16 cellular contexts compared by ENCODE assay signal in genomic region chr12:93592641-93593396, GRCh38. TPM values are rescaled to one million over a fixed set of nuclear protein-coding genes. Genes with fewer than 3 reads are reported as not detected.
DNase-seq lines count a peak whose midpoint lies in the region; ATAC-seq, FAIRE-seq and TF ChIP-seq lines count a peak whose summit lies in the region.
"Had no signal": no experiment of that assay in that cellular context is flagged by ENCODE, and none has a peak within 500 bp of the region (broad histone marks: within the 10 kb centered on the region; RNA-seq: fewer than 3 reads in every experiment).

No MANE protein-coding gene starts in this region.

- H3K4me3 ChIP-seq in esophagus muscularis mucosa = no peak overlapping the region
- H3K4me3 ChIP-seq in rectal smooth muscle tissue (ENCODE audit: low read length) = no peak overlapping the region
- H3K4me3 ChIP-seq: cardiac muscle cell had no signal

- H3K9ac ChIP-seq in rectal smooth muscle tissue (ENCODE audit: low read length) = no peak overlapping the region

- peak overlapping the region; percentile 57 to 81 (median 74) for H3K27ac ChIP-seq in esophagus muscularis mucosa (replicated peaks in 1 of 4)
- peak overlapping the region; percentile 78 for H3K27ac ChIP-seq in rectal smooth muscle tissue (ENCODE audit: low read depth, low read length)
- H3K27ac ChIP-seq: C4-2B, cardiac muscle cell had no signal

- WGBS in esophagus muscularis mucosa = 86% methylated on average over 6 of the region's 6 CpGs

- DNase-seq in GM12892 (ENCODE audit: insufficient read length) (no peak), NCI-H2227 (lab: John Stamatoyannopoulos, UW; ENCODE audit: unreplicated experiment) (peak; percentile 56), esophagus muscularis mucosa (ENCODE audit: extremely low spot score) (no peak), GF-D8 (lab: John Stamatoyannopoulos, UW) (no peak), urothelium cell line (ENCODE audit: low spot score) (no peak), SKM-1 (lab: John Stamatoyannopoulos, UW; ENCODE audit: unreplicated experiment) (no peak)
- DNase-seq: activated CD4-positive, alpha-beta T cell treated with anti-CD3 and anti-CD28 coated beads, Interleukin-2, amount 10 ng/mL, durations not matched to agents 24 days and 14 days; activated effector memory CD4-positive, alpha-beta T cell treated with anti-CD3 and anti-CD28 coated beads, Interleukin-2, amount 50 U/mL, for 16 hours; mesenchymal stem cell; NCI-H1930; stimulated activated naive CD8-positive, alpha-beta T cell treated with anti-CD3 and anti-CD28 coated beads, Interleukin-15, amount 100 ng/mL, for 72 hours had no signal

- intact Hi-C loops in esophagus muscularis mucosa (cut with DNase I) = no loop called here

- H3K27me3 ChIP-seq in esophagus muscularis mucosa (no peaks in the 10 kb centered on the region), rectal smooth muscle tissue (ENCODE audit: control insufficient read depth, insufficient read depth, low read length) (no peaks in the 10 kb centered on the region)

- FAIRE-seq in GM12892 (lab: Jason Lieb, UNC) = peak; percentile 51
- FAIRE-seq in urothelium cell line (lab: Jason Lieb, UNC) = no peak
- FAIRE-seq: G401.6 had no signal

- TF ChIP-seq POLR2A in GM12892 (IDR thresholded peaks at IDR 0.05; ENCODE audit: low read depth, low read length) = no peak
- no peak for TF ChIP-seq POLR2A in esophagus muscularis mucosa (IDR thresholded peaks at IDR 0.05; ENCODE audit: low read depth)

- H3K9me3 ChIP-seq in esophagus muscularis mucosa = no peaks in the 10 kb centered on the region

- H3K4me1 ChIP-seq in esophagus muscularis mucosa = peaks cover 0 to 19% (median 9%) of the 10 kb centered on the region in 4 donors
- H3K4me1 ChIP-seq in rectal smooth muscle tissue (ENCODE audit: control insufficient read depth, insufficient read depth, low read length) = peaks cover 2% of the 10 kb centered on the region

- H3K36me3 ChIP-seq in esophagus muscularis mucosa = no peaks in the 10 kb centered on the region
- no peaks in the 10 kb centered on the region for H3K36me3 ChIP-seq in rectal smooth muscle tissue (ENCODE audit: control insufficient read depth, insufficient read depth, low read length)
- H3K36me3 ChIP-seq: cardiac muscle cell had no signal

- ATAC-seq in HG03378 (IDR thresholded peaks at IDR 0.05; ENCODE audit: unreplicated experiment) = no peak
- ATAC-seq: stimulated activated naive CD8-positive, alpha-beta T cell treated with anti-CD3 and anti-CD28 coated beads, Interleukin-15, amount 100 ng/mL, for 72 hours had no signal

- no peak for TF ChIP-seq EP300 in esophagus muscularis mucosa (IDR thresholded peaks at IDR 0.05)

- TF ChIP-seq CTCF in esophagus muscularis mucosa (IDR thresholded peaks at IDR 0.05) = no peak

RNA-seq across cellular contexts. Expression of gene SOCS2, which starts 20.3 kb away (rescaled TPM):
- 7.1 TPM for polyA plus RNA-seq in GM12892 (2012; ENCODE audit: missing spikeins)
- total RNA-seq in esophagus muscularis mucosa = 10 to 100 TPM; 10.4 to 46.7 (median 26.5) TPM
